17 cellular contexts compared by ENCODE assay signal in genomic region chr10:28640551-28640950, GRCh38.
"Had no signal": no experiment of that assay in that cellular context is flagged by ENCODE, and none has a peak within 500 bp of the region (broad histone marks: within the 10 kb centered on the region; RNA-seq: fewer than 3 reads in every experiment).

No MANE protein-coding gene starts in this region.

- DNase-seq: dermis blood vessel endothelial cell; dorsolateral prefrontal cortex; effector CD4-positive, alpha-beta T cell; effector memory CD4-positive, alpha-beta T cell; foreskin melanocyte; gastrocnemius medialis; glutamatergic neuron; heart right ventricle; hippocampal formation; left cardiac atrium; left lung; left ventricle myocardium superior; lower lobe of right lung; mesenchymal stem cell; midbrain had no signal

- H3K36me3 ChIP-seq: esophagus muscularis mucosa, gastrocnemius medialis, heart right ventricle, left lung, lower lobe of right lung had no signal

- H3K27ac ChIP-seq: coronary artery, dorsolateral prefrontal cortex, esophagus muscularis mucosa, gastrocnemius medialis, heart right ventricle, left lung, lower lobe of right lung had no signal

- H3K4me1 ChIP-seq: esophagus muscularis mucosa, gastrocnemius medialis, heart right ventricle, left lung, lower lobe of right lung had no signal

- H3K4me3 ChIP-seq: coronary artery, dorsolateral prefrontal cortex, esophagus muscularis mucosa, gastrocnemius medialis, heart right ventricle, left lung, lower lobe of right lung had no signal

- H3K9me3 ChIP-seq: gastrocnemius medialis, left lung had no signal

- H3K27me3 ChIP-seq: dorsolateral prefrontal cortex, esophagus muscularis mucosa, gastrocnemius medialis, heart right ventricle, left lung had no signal
